Comparison of ENCODE assay signal across 12 cellular contexts in genomic region chr19:38266981-38267597, GRCh38. TPM values are rescaled to one million over a fixed set of nuclear protein-coding genes. Genes with fewer than 3 reads are reported as not detected.
A peak's percentile ranks its signal among the peaks of the same experiment; 100 is the strongest.
DNase-seq lines count a peak whose midpoint lies in the region; ATAC-seq and TF ChIP-seq lines count a peak whose summit lies in the region.
"Had no signal": no experiment of that assay in that cellular context is flagged by ENCODE, and none has a peak within 500 bp of the region (broad histone marks: within the 10 kb centered on the region; RNA-seq: fewer than 3 reads in every experiment).

No MANE protein-coding gene starts in this region.

- in situ Hi-C loops in brain microvascular endothelial cell (cut with HindIII; ENCODE audit: low pct_ligation_motif_present, low sequenced_read_pairs) = no loop called here

- no peak for DNase-seq in activated naive CD8-positive, alpha-beta T cell treated with anti-CD3 and anti-CD28 coated beads, Interleukin-2, amount 10 ng/mL, durations not matched to agents 7 days and 5 days
- DNase-seq in activated naive CD8-positive, alpha-beta T cell treated with anti-CD3 and anti-CD28 coated beads for 36 hours = no peak
- DNase-seq in brain microvascular endothelial cell (peak; percentile 47), lung microvascular endothelial cell (ENCODE audit: low read depth in 2 of 2) (peak; percentile 51 to 55), NCI-H2107 (lab: John Stamatoyannopoulos, UW) (no peak), RPMI8226 (no peak)
- DNase-seq in effector CD4-positive, alpha-beta T cell = no peak
- DNase-seq: activated T-cell treated with anti-CD3 and anti-CD28 coated beads, Interleukin-2, amount 50 U/mL, for 1 hour; COR-L47; NCI-H187; stimulated activated naive CD4-positive, alpha-beta T cell treated with Interleukin-2 at 50 U/mL for 16 hours had no signal

- no peak for TF ChIP-seq CTCF in brain microvascular endothelial cell (IDR thresholded peaks at IDR 0.05; ENCODE audit: low read depth, low read length, missing control alignments)

- no peaks in the 10 kb centered on the region for H3K27me3 Mint-ChIP-seq in activated naive CD8-positive, alpha-beta T cell treated with anti-CD3 and anti-CD28 coated beads, Interleukin-2, amount 10 ng/mL, durations not matched to agents 7 days and 5 days
- no peaks in the 10 kb centered on the region for H3K27me3 Mint-ChIP-seq in activated naive CD8-positive, alpha-beta T cell treated with anti-CD3 and anti-CD28 coated beads for 36 hours

- ATAC-seq in activated naive CD8-positive, alpha-beta T cell treated with anti-CD3 and anti-CD28 coated beads, Interleukin-2, amount 10 ng/mL, durations not matched to agents 7 days and 5 days (ENCODE audit: low read depth) = no peak
- ATAC-seq in GM19463 (IDR thresholded peaks at IDR 0.05; ENCODE audit: unreplicated experiment) = no peak

- no peak overlapping the region for H3K27ac ChIP-seq in brain microvascular endothelial cell

- no peaks in the 10 kb centered on the region for H3K27me3 ChIP-seq in brain microvascular endothelial cell (replicated peaks)

- peaks cover 22% of the 10 kb centered on the region for H3K4me1 Mint-ChIP-seq in activated naive CD8-positive, alpha-beta T cell treated with anti-CD3 and anti-CD28 coated beads, Interleukin-2, amount 10 ng/mL, durations not matched to agents 7 days and 5 days
- peaks cover 40% of the 10 kb centered on the region for H3K4me1 Mint-ChIP-seq in activated naive CD8-positive, alpha-beta T cell treated with anti-CD3 and anti-CD28 coated beads for 36 hours

- no peak overlapping the region for H3K4me3 ChIP-seq in brain microvascular endothelial cell (ENCODE audit: low read depth, low read length)

- POLR2A ChIA-PET in activated naive CD8-positive, alpha-beta T cell treated with anti-CD3 and anti-CD28 coated beads, Interleukin-2, amount 10 ng/mL, durations not matched to agents 7 days and 5 days (lab: Charles Lee) = no interaction called here

- peaks cover 5% of the 10 kb centered on the region for H3K36me3 Mint-ChIP-seq in activated naive CD8-positive, alpha-beta T cell treated with anti-CD3 and anti-CD28 coated beads, Interleukin-2, amount 10 ng/mL, durations not matched to agents 7 days and 5 days
- H3K36me3 Mint-ChIP-seq in activated naive CD8-positive, alpha-beta T cell treated with anti-CD3 and anti-CD28 coated beads for 36 hours = peaks cover 2% of the 10 kb centered on the region

- H3K9me3 Mint-ChIP-seq in activated naive CD8-positive, alpha-beta T cell treated with anti-CD3 and anti-CD28 coated beads, Interleukin-2, amount 10 ng/mL, durations not matched to agents 7 days and 5 days = no peaks in the 10 kb centered on the region
- peaks cover 1% of the 10 kb centered on the region for H3K9me3 Mint-ChIP-seq in activated naive CD8-positive, alpha-beta T cell treated with anti-CD3 and anti-CD28 coated beads for 36 hours

- no peaks in the 10 kb centered on the region for H3K36me3 ChIP-seq in brain microvascular endothelial cell (replicated peaks)

- peak overlapping the region; percentile 25 for H3K27ac Mint-ChIP-seq in activated naive CD8-positive, alpha-beta T cell treated with anti-CD3 and anti-CD28 coated beads, Interleukin-2, amount 10 ng/mL, durations not matched to agents 7 days and 5 days
- H3K27ac Mint-ChIP-seq in activated naive CD8-positive, alpha-beta T cell treated with anti-CD3 and anti-CD28 coated beads for 36 hours = no peak overlapping the region

- no peak overlapping the region for H3K4me3 Mint-ChIP-seq in activated naive CD8-positive, alpha-beta T cell treated with anti-CD3 and anti-CD28 coated beads, Interleukin-2, amount 10 ng/mL, durations not matched to agents 7 days and 5 days
- H3K4me3 Mint-ChIP-seq in activated naive CD8-positive, alpha-beta T cell treated with anti-CD3 and anti-CD28 coated beads for 36 hours = no peak overlapping the region

RNA-seq across cellular contexts. Expression of gene SPINT2, which starts 2.7 kb away (rescaled TPM):
- total RNA-seq in activated naive CD8-positive, alpha-beta T cell treated with anti-CD3 and anti-CD28 coated beads, Interleukin-2, amount 10 ng/mL, durations not matched to agents 7 days and 5 days = 10 to 100 TPM; 50.3 to 60.9 TPM
- total RNA-seq in activated naive CD8-positive, alpha-beta T cell treated with anti-CD3 and anti-CD28 coated beads for 36 hours = 10 to 100 TPM; 28.2 to 31.7 TPM
- 26.8 and 27.0 TPM in 2 replicates for total RNA-seq in lung microvascular endothelial cell

RNA-seq across cellular contexts. Expression of gene PPP1R14A, which starts 10.9 kb away (rescaled TPM):
- total RNA-seq in activated naive CD8-positive, alpha-beta T cell treated with anti-CD3 and anti-CD28 coated beads, Interleukin-2, amount 10 ng/mL, durations not matched to agents 7 days and 5 days = not detected
- not detected for total RNA-seq in activated naive CD8-positive, alpha-beta T cell treated with anti-CD3 and anti-CD28 coated beads for 36 hours
- 1.6 and 2.6 TPM in 2 replicates for total RNA-seq in lung microvascular endothelial cell

RNA-seq across cellular contexts. Expression of gene C19orf33, which starts 37.0 kb away (rescaled TPM):
- not detected for total RNA-seq in activated naive CD8-positive, alpha-beta T cell treated with anti-CD3 and anti-CD28 coated beads, Interleukin-2, amount 10 ng/mL, durations not matched to agents 7 days and 5 days
- total RNA-seq in activated naive CD8-positive, alpha-beta T cell treated with anti-CD3 and anti-CD28 coated beads for 36 hours = not detected
- total RNA-seq in lung microvascular endothelial cell = 0.40 and 2.2 TPM in 2 replicates

RNA-seq across cellular contexts. Expression of gene DPF1, which starts 43.1 kb away (rescaled TPM):
- total RNA-seq in activated naive CD8-positive, alpha-beta T cell treated with anti-CD3 and anti-CD28 coated beads, Interleukin-2, amount 10 ng/mL, durations not matched to agents 7 days and 5 days = under 1 TPM; 0.14 to 0.31 TPM
- total RNA-seq in activated naive CD8-positive, alpha-beta T cell treated with anti-CD3 and anti-CD28 coated beads for 36 hours = under 1 TPM; 0.41 to 0.50 TPM
- under 0.01 and 0.22 TPM in 2 replicates for total RNA-seq in lung microvascular endothelial cell

RNA-seq across cellular contexts. Expression of gene YIF1B, which starts 48.7 kb away (rescaled TPM):
- total RNA-seq in activated naive CD8-positive, alpha-beta T cell treated with anti-CD3 and anti-CD28 coated beads, Interleukin-2, amount 10 ng/mL, durations not matched to agents 7 days and 5 days = 10 to 100 TPM; 59.9 to 65.5 TPM
- 10 to 100 TPM; 57.3 to 63.0 TPM for total RNA-seq in activated naive CD8-positive, alpha-beta T cell treated with anti-CD3 and anti-CD28 coated beads for 36 hours
- 54.0 and 65.4 TPM in 2 replicates for total RNA-seq in lung microvascular endothelial cell

Comparison
In these comparisons a context has a peak if more than half of its experiments do, and no peak if none do; other contexts are left out.
1. DNase-seq: peak in brain microvascular endothelial cell (single experiment) and lung microvascular endothelial cell (2 of 2); none in activated naive CD8-positive, alpha-beta T cell treated with anti-CD3 and anti-CD28 coated beads, Interleukin-2, amount 10 ng/mL, durations not matched to agents 7 days and 5 days (single experiment), activated naive CD8-positive, alpha-beta T cell treated with anti-CD3 and anti-CD28 coated beads for 36 hours (single experiment), NCI-H2107 (single experiment), effector CD4-positive, alpha-beta T cell (single experiment) and RPMI8226 (single experiment).